Comparison of ENCODE assay signal across 2 cellular contexts in the genomic region with DNA sequence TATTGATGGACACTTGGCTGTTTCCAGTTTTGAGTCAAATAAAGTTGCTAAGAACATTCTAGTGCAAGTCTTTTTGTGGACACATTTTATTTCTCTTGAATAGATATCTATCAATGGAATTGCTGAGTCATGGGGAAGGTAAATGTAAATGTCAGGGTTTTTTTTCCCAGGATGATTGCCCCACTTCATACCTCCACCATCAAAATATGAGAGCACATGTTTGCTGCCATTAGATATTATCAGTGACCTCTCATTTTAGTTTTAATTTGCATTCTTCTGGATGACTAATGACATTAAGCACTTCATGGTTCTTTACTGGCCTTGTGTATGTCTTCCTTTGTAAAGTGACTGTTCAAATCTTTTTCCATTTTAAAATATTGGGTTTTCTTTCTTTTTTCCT.
TF ChIP-seq lines count a peak whose summit lies in the region.

No MANE protein-coding gene starts in this region.

TF ChIP-seq in IMR-90, 13 proteins besides CTCF, POLR2A, EP300 and RAD21:
- TF ChIP-seq RFX5 (IDR thresholded peaks at IDR 0.05; ENCODE audit: low read depth, low read length) = no peak
- TF ChIP-seq, protein P1, sequence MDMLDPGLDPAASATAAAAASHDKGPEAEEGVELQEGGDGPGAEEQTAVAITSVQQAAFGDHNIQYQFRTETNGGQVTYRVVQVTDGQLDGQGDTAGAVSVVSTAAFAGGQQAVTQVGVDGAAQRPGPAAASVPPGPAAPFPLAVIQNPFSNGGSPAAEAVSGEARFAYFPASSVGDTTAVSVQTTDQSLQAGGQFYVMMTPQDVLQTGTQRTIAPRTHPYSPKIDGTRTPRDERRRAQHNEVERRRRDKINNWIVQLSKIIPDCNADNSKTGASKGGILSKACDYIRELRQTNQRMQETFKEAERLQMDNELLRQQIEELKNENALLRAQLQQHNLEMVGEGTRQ (IDR thresholded peaks at IDR 0.05; ENCODE audit: low read depth, low read length) = no peak
- TF ChIP-seq NFE2L2 (IDR thresholded peaks at IDR 0.05; ENCODE audit: low read depth, low read length) = peak; percentile 97
- TF ChIP-seq RCOR1 (IDR thresholded peaks at IDR 0.05; ENCODE audit: insufficient replicate concordance, low read length) = no peak
- no peak for TF ChIP-seq MAZ (IDR thresholded peaks at IDR 0.05; ENCODE audit: borderline replicate concordance, low read depth, low read length)
- no peak for TF ChIP-seq CEBPB (IDR thresholded peaks at IDR 0.05; ENCODE audit: low read depth, low read length)
- TF ChIP-seq FOS (IDR thresholded peaks at IDR 0.05; ENCODE audit: low read depth, low read length) = no peak
- no peak for TF ChIP-seq MXI1 (IDR thresholded peaks at IDR 0.05; ENCODE audit: borderline replicate concordance, low read depth, low read length)
- TF ChIP-seq, protein P2, sequence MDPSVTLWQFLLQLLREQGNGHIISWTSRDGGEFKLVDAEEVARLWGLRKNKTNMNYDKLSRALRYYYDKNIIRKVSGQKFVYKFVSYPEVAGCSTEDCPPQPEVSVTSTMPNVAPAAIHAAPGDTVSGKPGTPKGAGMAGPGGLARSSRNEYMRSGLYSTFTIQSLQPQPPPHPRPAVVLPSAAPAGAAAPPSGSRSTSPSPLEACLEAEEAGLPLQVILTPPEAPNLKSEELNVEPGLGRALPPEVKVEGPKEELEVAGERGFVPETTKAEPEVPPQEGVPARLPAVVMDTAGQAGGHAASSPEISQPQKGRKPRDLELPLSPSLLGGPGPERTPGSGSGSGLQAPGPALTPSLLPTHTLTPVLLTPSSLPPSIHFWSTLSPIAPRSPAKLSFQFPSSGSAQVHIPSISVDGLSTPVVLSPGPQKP (IDR thresholded peaks at IDR 0.05; ENCODE audit: borderline replicate concordance, low read depth, low read length) = no peak
- TF ChIP-seq SMC3 (IDR thresholded peaks at IDR 0.05; ENCODE audit: low read depth, low read length) = no peak
- TF ChIP-seq CHD1 (IDR thresholded peaks at IDR 0.05; ENCODE audit: low read depth, low read length) = no peak
- TF ChIP-seq BHLHE40 (IDR thresholded peaks at IDR 0.05; ENCODE audit: low read depth, low read length) = no peak
- TF ChIP-seq MAFK (IDR thresholded peaks at IDR 0.05; ENCODE audit: low read depth, low read length) = peak; percentile 90
TF ChIP-seq in IMR-90: peak in this region for 2.

TF ChIP-seq in K562, 482 proteins besides CTCF, POLR2A, EP300 and RAD21:
- TF ChIP-seq NFE2 (IDR thresholded peaks at IDR 0.05; ENCODE audit: low read depth) (peak; percentile 73), C11orf30 (IDR thresholded peaks at IDR 0.05; ENCODE audit: low read depth) (peak; percentile 63; the same call in 1 of the 2 replicates), RBM39 (optimal IDR thresholded peaks at IDR 0.05; ENCODE audit: low read depth, low read length) (no peak), MAFK (IDR thresholded peaks at IDR 0.05; ENCODE audit: low read length) (peak; percentile 63; the same call in 1 of the 2 replicates), ARHGAP35 (IDR thresholded peaks at IDR 0.05; ENCODE audit: partially characterized antibody) (no peak), NFE2L1 (tag; IDR thresholded peaks at IDR 0.05; ENCODE audit: borderline replicate concordance, low read depth) (peak; percentile 53; the same call in 1 of the 2 replicates), MAFG (tag; conservative IDR thresholded peaks at IDR 0.05) (peak; percentile 83), MAFF (IDR thresholded peaks at IDR 0.05; ENCODE audit: low read length) (peak; percentile 71), CBX1 (IDR thresholded peaks at IDR 0.05; ENCODE audit: low read depth) (no peak), ZNF316 (IDR thresholded peaks at IDR 0.05) (peak; percentile 79)
- TF ChIP-seq, protein P3, sequence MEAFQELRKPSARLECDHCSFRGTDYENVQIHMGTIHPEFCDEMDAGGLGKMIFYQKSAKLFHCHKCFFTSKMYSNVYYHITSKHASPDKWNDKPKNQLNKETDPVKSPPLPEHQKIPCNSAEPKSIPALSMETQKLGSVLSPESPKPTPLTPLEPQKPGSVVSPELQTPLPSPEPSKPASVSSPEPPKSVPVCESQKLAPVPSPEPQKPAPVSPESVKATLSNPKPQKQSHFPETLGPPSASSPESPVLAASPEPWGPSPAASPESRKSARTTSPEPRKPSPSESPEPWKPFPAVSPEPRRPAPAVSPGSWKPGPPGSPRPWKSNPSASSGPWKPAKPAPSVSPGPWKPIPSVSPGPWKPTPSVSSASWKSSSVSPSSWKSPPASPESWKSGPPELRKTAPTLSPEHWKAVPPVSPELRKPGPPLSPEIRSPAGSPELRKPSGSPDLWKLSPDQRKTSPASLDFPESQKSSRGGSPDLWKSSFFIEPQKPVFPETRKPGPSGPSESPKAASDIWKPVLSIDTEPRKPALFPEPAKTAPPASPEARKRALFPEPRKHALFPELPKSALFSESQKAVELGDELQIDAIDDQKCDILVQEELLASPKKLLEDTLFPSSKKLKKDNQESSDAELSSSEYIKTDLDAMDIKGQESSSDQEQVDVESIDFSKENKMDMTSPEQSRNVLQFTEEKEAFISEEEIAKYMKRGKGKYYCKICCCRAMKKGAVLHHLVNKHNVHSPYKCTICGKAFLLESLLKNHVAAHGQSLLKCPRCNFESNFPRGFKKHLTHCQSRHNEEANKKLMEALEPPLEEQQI (IDR thresholded peaks at IDR 0.05) = no peak
- TF ChIP-seq, protein P4, sequence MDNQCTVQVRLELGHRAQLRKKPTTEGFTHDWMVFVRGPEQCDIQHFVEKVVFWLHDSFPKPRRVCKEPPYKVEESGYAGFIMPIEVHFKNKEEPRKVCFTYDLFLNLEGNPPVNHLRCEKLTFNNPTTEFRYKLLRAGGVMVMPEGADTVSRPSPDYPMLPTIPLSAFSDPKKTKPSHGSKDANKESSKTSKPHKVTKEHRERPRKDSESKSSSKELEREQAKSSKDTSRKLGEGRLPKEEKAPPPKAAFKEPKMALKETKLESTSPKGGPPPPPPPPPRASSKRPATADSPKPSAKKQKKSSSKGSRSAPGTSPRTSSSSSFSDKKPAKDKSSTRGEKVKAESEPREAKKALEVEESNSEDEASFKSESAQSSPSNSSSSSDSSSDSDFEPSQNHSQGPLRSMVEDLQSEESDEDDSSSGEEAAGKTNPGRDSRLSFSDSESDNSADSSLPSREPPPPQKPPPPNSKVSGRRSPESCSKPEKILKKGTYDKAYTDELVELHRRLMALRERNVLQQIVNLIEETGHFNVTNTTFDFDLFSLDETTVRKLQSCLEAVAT (IDR thresholded peaks at IDR 0.05) = no peak
- TF ChIP-seq, protein P5, sequence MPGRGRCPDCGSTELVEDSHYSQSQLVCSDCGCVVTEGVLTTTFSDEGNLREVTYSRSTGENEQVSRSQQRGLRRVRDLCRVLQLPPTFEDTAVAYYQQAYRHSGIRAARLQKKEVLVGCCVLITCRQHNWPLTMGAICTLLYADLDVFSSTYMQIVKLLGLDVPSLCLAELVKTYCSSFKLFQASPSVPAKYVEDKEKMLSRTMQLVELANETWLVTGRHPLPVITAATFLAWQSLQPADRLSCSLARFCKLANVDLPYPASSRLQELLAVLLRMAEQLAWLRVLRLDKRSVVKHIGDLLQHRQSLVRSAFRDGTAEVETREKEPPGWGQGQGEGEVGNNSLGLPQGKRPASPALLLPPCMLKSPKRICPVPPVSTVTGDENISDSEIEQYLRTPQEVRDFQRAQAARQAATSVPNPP (IDR thresholded peaks at IDR 0.05; ENCODE audit: borderline replicate concordance, insufficient read depth, insufficient read length) = no peak
